1 cellular context compared by ENCODE assay signal in the genomic region with DNA sequence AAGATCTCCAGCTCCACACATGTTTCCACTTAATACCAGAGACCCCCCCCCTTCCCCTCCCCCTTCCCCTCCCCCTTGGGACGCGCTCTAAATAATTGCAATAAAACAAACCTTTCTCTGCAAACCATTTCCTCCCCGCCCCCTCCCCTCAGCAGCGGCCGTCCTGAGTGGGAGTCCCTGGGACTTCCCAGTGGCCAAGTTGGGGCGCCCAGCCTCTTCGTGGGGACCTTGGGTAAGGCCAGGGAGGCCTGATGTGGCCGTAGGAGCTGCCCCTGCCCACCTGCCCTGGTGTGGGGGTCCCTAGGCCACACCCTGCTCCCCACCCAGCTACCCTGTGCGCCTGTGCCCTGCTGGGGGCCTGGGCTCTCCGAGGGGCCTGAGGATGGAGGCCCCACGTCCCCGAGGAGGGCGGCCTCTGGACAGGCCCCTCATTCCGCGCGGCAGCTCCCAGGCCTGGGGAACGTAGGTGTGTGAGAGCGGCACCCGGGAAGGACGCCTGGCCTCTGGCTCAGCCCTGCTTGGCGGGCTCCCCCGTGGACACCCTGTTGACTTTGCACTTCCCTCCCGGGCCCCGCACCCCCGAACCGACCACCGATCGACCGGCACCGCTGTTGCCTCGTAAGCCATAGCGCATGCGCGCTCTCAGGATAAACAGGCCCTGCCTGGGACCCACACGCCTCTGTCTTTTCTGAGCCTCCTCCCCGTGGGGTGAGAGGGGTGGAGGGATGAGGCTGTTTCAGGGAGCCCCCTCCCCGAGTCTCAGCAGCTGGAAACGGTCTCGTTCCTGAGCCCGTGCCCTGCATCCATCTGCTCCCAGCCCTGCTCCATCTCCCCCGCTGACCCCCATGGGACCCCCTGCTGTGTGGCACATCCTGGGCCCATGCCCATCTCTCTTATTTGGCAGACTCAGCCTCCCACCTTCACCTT.
TF ChIP-seq lines count a peak whose summit lies in the region.

No MANE protein-coding gene starts in this region.

TF ChIP-seq in GM12891, 5 proteins besides CTCF, POLR2A, EP300 and RAD21 (continued from another document):
- TF ChIP-seq POU2F2 (IDR thresholded peaks at IDR 0.05; ENCODE audit: low read depth, low read length) = no peak
- no peak for TF ChIP-seq POLR2AphosphoS5 (IDR thresholded peaks at IDR 0.05; ENCODE audit: low read depth, low read length)
